In the genomic region with DNA sequence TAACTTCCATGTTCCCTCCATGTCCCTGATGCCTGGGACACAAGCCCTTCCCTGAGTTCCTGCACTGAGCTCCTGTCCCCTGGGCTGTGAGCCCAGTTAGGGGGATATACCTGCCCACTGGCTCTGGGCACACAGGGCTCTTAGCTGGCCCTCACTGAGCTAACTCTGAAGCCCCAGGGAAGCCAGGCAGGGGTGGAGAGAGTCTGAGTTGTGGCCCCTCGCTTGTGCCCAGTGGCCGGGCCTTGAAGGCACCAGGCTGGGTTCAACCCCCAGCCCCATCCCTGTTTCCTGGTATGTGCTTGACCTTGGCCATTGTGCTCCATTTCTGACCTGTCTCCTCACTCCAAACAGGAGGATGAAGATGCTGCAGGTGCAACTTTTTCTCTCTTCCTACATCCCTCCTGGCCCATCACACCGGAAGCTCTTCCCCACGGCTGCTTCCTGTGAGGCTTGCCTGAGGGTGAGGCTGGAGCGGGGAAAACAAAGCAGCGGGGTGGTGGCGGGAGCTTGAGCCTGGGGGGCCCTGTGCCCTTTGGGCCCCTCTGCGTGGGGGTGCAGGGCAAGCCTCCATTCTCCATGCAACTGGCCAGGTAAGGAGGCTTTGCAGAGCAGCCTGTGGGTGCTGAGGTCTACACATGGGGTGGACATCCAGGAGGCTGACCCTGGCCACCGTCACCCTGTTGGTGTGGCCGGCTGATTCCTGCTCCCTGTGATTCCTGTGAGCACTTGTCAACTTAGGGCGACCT, we compare ENCODE assay signal across 19 cellular contexts.
A peak's percentile ranks its signal among the peaks of the same experiment; 100 is the strongest.
DNase-seq lines count a peak whose midpoint lies in the region; ATAC-seq and TF ChIP-seq lines count a peak whose summit lies in the region.
"Had no signal": no experiment of that assay in that cellular context is flagged by ENCODE, and none has a peak within 500 bp of the region (broad histone marks: within the 10 kb centered on the region; RNA-seq: fewer than 3 reads in every experiment).

No MANE protein-coding gene starts in this region.

- H3K4me1 Mint-ChIP-seq in activated CD8-positive, alpha-beta memory T cell treated with anti-CD3 and anti-CD28 coated beads, Interleukin-2, amount 10 ng/mL, durations not matched to agents 7 days and 5 days = no peaks in the 10 kb centered on the region
- no peaks in the 10 kb centered on the region for H3K4me1 Mint-ChIP-seq in activated CD4-positive, alpha-beta memory T cell treated with anti-CD3 and anti-CD28 coated beads, Interleukin-2, amount 10 ng/mL, durations not matched to agents 7 days and 5 days
- no peaks in the 10 kb centered on the region for H3K4me1 Mint-ChIP-seq in activated naive CD8-positive, alpha-beta T cell treated with anti-CD3 and anti-CD28 coated beads for 36 hours
- H3K4me1 Mint-ChIP-seq in effector memory CD8-positive, alpha-beta T cell (ENCODE audit: low read depth in 2 of 2) = no peaks in the 10 kb centered on the region

- H3K27ac ChIP-seq in cingulate gyrus (ENCODE audit: low read depth, low read length) = peak overlapping the region; percentile 54
- H3K27ac ChIP-seq in layer of hippocampus (ENCODE audit: low read depth, low read length) = peak overlapping the region; percentile 42
- peak overlapping the region in 3 of 4 donors; percentile 36 to 60 (median 55) for H3K27ac ChIP-seq in tibial nerve
- H3K27ac ChIP-seq: GM23248 had no signal

- H3K4me3 ChIP-seq in tibial nerve = no peak overlapping the region
- H3K4me3 ChIP-seq: GM12878, GM23248 had no signal

- 74 to 78% methylated on average over 10 to 11 of the region's 11 CpGs for WGBS in tibial nerve, 2 donors

- H3K27ac Mint-ChIP-seq in activated CD8-positive, alpha-beta memory T cell treated with anti-CD3 and anti-CD28 coated beads, Interleukin-2, amount 10 ng/mL, durations not matched to agents 7 days and 5 days = no peak overlapping the region
- H3K27ac Mint-ChIP-seq in activated CD4-positive, alpha-beta memory T cell treated with anti-CD3 and anti-CD28 coated beads, Interleukin-2, amount 10 ng/mL, durations not matched to agents 7 days and 5 days = no peak overlapping the region
- H3K27ac Mint-ChIP-seq in activated naive CD8-positive, alpha-beta T cell treated with anti-CD3 and anti-CD28 coated beads for 36 hours = no peak overlapping the region
- H3K27ac Mint-ChIP-seq in effector memory CD8-positive, alpha-beta T cell = no peak overlapping the region

- TF ChIP-seq POLR2A in tibial nerve (IDR thresholded peaks at IDR 0.05) = no peak

- no peaks in the 10 kb centered on the region for H3K9me3 Mint-ChIP-seq in activated CD8-positive, alpha-beta memory T cell treated with anti-CD3 and anti-CD28 coated beads, Interleukin-2, amount 10 ng/mL, durations not matched to agents 7 days and 5 days (ENCODE audit: low read depth)
- peaks cover 5% of the 10 kb centered on the region for H3K9me3 Mint-ChIP-seq in activated CD4-positive, alpha-beta memory T cell treated with anti-CD3 and anti-CD28 coated beads, Interleukin-2, amount 10 ng/mL, durations not matched to agents 7 days and 5 days
- H3K9me3 Mint-ChIP-seq in activated naive CD8-positive, alpha-beta T cell treated with anti-CD3 and anti-CD28 coated beads for 36 hours = no peaks in the 10 kb centered on the region
- H3K9me3 Mint-ChIP-seq in effector memory CD8-positive, alpha-beta T cell = peaks cover 4 to 6% of the 10 kb centered on the region in 2 donors

- H3K4me1 ChIP-seq in tibial nerve = peaks cover 0 to 22% (median 5%) of the 10 kb centered on the region in 4 donors

- no peaks in the 10 kb centered on the region for H3K36me3 Mint-ChIP-seq in activated CD8-positive, alpha-beta memory T cell treated with anti-CD3 and anti-CD28 coated beads, Interleukin-2, amount 10 ng/mL, durations not matched to agents 7 days and 5 days
- H3K36me3 Mint-ChIP-seq in activated CD4-positive, alpha-beta memory T cell treated with anti-CD3 and anti-CD28 coated beads, Interleukin-2, amount 10 ng/mL, durations not matched to agents 7 days and 5 days (ENCODE audit: low read depth) = no peaks in the 10 kb centered on the region
- H3K36me3 Mint-ChIP-seq in activated naive CD8-positive, alpha-beta T cell treated with anti-CD3 and anti-CD28 coated beads for 36 hours = no peaks in the 10 kb centered on the region
- no peaks in the 10 kb centered on the region for H3K36me3 Mint-ChIP-seq in effector memory CD8-positive, alpha-beta T cell (ENCODE audit: insufficient read depth)

- peak; percentile 28 for DNase-seq in activated CD8-positive, alpha-beta memory T cell treated with anti-CD3 and anti-CD28 coated beads, Interleukin-2, amount 10 ng/mL, durations not matched to agents 7 days and 5 days
- no peak for DNase-seq in activated CD8-positive, alpha-beta memory T cell treated with anti-CD3 and anti-CD28 coated beads, Interleukin-2, amount 50 U/mL, for 4 hours
- DNase-seq in tibial nerve (ENCODE audit: low spot score in 2 of 2) = no peak
- no peak for DNase-seq in activated CD4-positive, alpha-beta memory T cell treated with anti-CD3 and anti-CD28 coated beads, Interleukin-2, amount 10 ng/mL, durations not matched to agents 7 days and 5 days
- no peak for DNase-seq in activated naive CD8-positive, alpha-beta T cell treated with anti-CD3 and anti-CD28 coated beads for 36 hours
- DNase-seq in effector memory CD8-positive, alpha-beta T cell = no peak
- DNase-seq: 8988T, DMS 273 treated with DMSO at 0.1 percent for 48 hours, GDM1, GM23248, KG1, NCI-H1417 treated with DMSO at 0.1 percent for 48 hours, NCI-H1930, NCI-H2171, NCI-H446, OCI-M1 had no signal

- peaks cover 2% of the 10 kb centered on the region for H3K27me3 ChIP-seq in layer of hippocampus (ENCODE audit: control insufficient read depth, insufficient read depth, low read length)
- H3K27me3 ChIP-seq in tibial nerve = no peaks in the 10 kb centered on the region

- CTCF ChIA-PET in activated CD8-positive, alpha-beta memory T cell treated with anti-CD3 and anti-CD28 coated beads, Interleukin-2, amount 10 ng/mL, durations not matched to agents 7 days and 5 days (lab: Charles Lee) = no interaction called here
- CTCF ChIA-PET in activated CD4-positive, alpha-beta memory T cell treated with anti-CD3 and anti-CD28 coated beads, Interleukin-2, amount 10 ng/mL, durations not matched to agents 7 days and 5 days (lab: Charles Lee) = interaction anchor here (0.6 kb wide), 1 partner anchor 175 kb away, joined by 3 read pairs; no protein-coding TSS in a partner anchor

- no peak for ATAC-seq in activated CD8-positive, alpha-beta memory T cell treated with anti-CD3 and anti-CD28 coated beads, Interleukin-2, amount 10 ng/mL, durations not matched to agents 7 days and 5 days
- ATAC-seq in effector memory CD8-positive, alpha-beta T cell (replicated peaks) = no peak
- ATAC-seq: GM12878 had no signal

- no peaks in the 10 kb centered on the region for H3K27me3 Mint-ChIP-seq in activated CD8-positive, alpha-beta memory T cell treated with anti-CD3 and anti-CD28 coated beads, Interleukin-2, amount 10 ng/mL, durations not matched to agents 7 days and 5 days
- no peaks in the 10 kb centered on the region for H3K27me3 Mint-ChIP-seq in activated CD4-positive, alpha-beta memory T cell treated with anti-CD3 and anti-CD28 coated beads, Interleukin-2, amount 10 ng/mL, durations not matched to agents 7 days and 5 days
- H3K27me3 Mint-ChIP-seq in activated naive CD8-positive, alpha-beta T cell treated with anti-CD3 and anti-CD28 coated beads for 36 hours = no peaks in the 10 kb centered on the region
- H3K27me3 Mint-ChIP-seq in effector memory CD8-positive, alpha-beta T cell = peaks cover 16 to 24% of the 10 kb centered on the region in 2 donors

- TF ChIP-seq EP300 in tibial nerve (IDR thresholded peaks at IDR 0.05) = no peak

- peaks cover 0 to 20% (median 0%) of the 10 kb centered on the region in 3 donors for H3K36me3 ChIP-seq in tibial nerve

- no peak overlapping the region for H3K4me3 Mint-ChIP-seq in activated CD8-positive, alpha-beta memory T cell treated with anti-CD3 and anti-CD28 coated beads, Interleukin-2, amount 10 ng/mL, durations not matched to agents 7 days and 5 days
- no peak overlapping the region for H3K4me3 Mint-ChIP-seq in activated CD4-positive, alpha-beta memory T cell treated with anti-CD3 and anti-CD28 coated beads, Interleukin-2, amount 10 ng/mL, durations not matched to agents 7 days and 5 days
- H3K4me3 Mint-ChIP-seq in activated naive CD8-positive, alpha-beta T cell treated with anti-CD3 and anti-CD28 coated beads for 36 hours = no peak overlapping the region
- H3K4me3 Mint-ChIP-seq in effector memory CD8-positive, alpha-beta T cell = no peak overlapping the region

- H3K9me3 ChIP-seq in tibial nerve = no peaks in the 10 kb centered on the region

- TF ChIP-seq CTCF in tibial nerve (IDR thresholded peaks at IDR 0.05) = no peak

- POLR2A ChIA-PET in activated CD4-positive, alpha-beta memory T cell treated with anti-CD3 and anti-CD28 coated beads, Interleukin-2, amount 10 ng/mL, durations not matched to agents 7 days and 5 days (lab: Charles Lee) = no interaction called here
